In the genomic region with DNA sequence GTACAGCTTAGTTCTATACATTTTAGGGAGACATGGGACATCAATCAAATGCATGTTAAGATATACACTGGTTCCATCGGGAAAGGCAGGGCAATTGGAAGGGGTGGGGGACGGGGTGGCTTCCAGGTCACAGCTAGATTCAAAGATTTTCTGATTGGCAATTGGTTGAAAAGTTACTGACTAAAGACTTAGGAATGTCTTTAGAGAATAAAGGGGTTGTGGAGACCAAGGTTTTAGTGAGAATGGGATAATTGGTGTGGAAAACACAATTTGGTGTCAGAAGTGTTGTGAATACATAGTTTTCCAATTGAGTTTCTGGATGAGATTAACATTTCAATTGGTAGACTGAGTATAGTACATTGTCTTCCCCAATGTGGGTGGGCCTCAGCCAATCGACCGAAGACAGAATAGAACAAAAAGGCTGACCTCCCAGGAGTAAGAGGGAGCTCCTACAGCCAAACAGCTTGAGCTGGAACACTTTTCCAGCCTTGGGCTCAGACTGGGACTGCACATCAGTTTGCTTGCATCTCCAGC, we compare ENCODE assay signal across 1 cellular context.
TF ChIP-seq lines count a peak whose summit lies in the region.

No MANE protein-coding gene starts in this region.

TF ChIP-seq in IMR-90, 13 proteins besides CTCF, POLR2A, EP300 and RAD21:
- no peak for TF ChIP-seq RCOR1 (IDR thresholded peaks at IDR 0.05; ENCODE audit: insufficient replicate concordance, low read length)
- TF ChIP-seq, protein P1, sequence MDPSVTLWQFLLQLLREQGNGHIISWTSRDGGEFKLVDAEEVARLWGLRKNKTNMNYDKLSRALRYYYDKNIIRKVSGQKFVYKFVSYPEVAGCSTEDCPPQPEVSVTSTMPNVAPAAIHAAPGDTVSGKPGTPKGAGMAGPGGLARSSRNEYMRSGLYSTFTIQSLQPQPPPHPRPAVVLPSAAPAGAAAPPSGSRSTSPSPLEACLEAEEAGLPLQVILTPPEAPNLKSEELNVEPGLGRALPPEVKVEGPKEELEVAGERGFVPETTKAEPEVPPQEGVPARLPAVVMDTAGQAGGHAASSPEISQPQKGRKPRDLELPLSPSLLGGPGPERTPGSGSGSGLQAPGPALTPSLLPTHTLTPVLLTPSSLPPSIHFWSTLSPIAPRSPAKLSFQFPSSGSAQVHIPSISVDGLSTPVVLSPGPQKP (IDR thresholded peaks at IDR 0.05; ENCODE audit: borderline replicate concordance, low read depth, low read length): no peak
